ENCODE assay signal across 13 cellular contexts in the genomic region with DNA sequence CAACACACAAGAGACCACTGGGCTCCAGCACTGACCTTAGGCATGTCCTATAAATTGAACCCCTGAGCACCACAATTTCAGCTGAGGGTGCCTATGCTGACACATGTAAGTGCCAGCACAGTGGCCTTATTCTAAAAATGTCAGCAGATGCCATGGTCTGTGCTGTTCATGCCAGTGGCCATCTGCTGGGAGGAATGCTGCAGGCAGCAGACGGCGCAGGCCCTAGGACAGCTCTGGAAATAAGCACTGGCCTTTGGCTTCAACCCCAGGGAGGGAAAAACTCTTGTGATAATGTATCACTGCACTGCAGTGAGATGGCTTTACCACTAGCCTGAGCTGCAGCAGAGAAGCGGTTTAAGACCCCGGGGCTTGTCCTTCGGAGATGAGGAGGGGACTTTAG.
A peak's percentile ranks its signal among the peaks of the same experiment; 100 is the strongest.
DNase-seq lines count a peak whose midpoint lies in the region; ATAC-seq and TF ChIP-seq lines count a peak whose summit lies in the region.
"Had no signal": no experiment of that assay in that cellular context is flagged by ENCODE, and none has a peak within 500 bp of the region (broad histone marks: within the 10 kb centered on the region; RNA-seq: fewer than 3 reads in every experiment).

No MANE protein-coding gene starts in this region.

- ATAC-seq in right cardiac atrium (peak; percentile 84 to 91), gastrocnemius medialis (peak; percentile 77 to 85), HG03457 (IDR thresholded peaks at IDR 0.05; ENCODE audit: unreplicated experiment) (no peak)

- TF ChIP-seq CTCF in gastrocnemius medialis (IDR thresholded peaks at IDR 0.05 in 4 of 5, conservative IDR thresholded peaks at IDR 0.05 in 1 of 5) = peak in 3 of 5 experiments; percentile 30 to 49 (median 49)

- H3K27me3 ChIP-seq in GM23248 (replicated peaks; ENCODE audit: insufficient read depth) (peaks cover 4% of the 10 kb centered on the region; the same call in 1 of the 2 replicates), right cardiac atrium (ENCODE audit: control insufficient read depth, insufficient read depth) (no peaks in the 10 kb centered on the region), gastrocnemius medialis (no peaks in the 10 kb centered on the region)
- H3K27me3 ChIP-seq: esophagus squamous epithelium, stomach had no signal

- H3K79me2 ChIP-seq in GM23248 (ENCODE audit: insufficient read depth) = no peaks in the 10 kb centered on the region

- H3K9me3 ChIP-seq in GM23248 (ENCODE audit: low read depth) (no peaks in the 10 kb centered on the region), right cardiac atrium (ENCODE audit: control insufficient read depth, low read length) (no peaks in the 10 kb centered on the region), gastrocnemius medialis (no peaks in the 10 kb centered on the region)
- H3K9me3 ChIP-seq: esophagus squamous epithelium had no signal

- H3F3A ChIP-seq in GM23248 (ENCODE audit: insufficient read depth) = no peaks in the 10 kb centered on the region

- H3K9ac ChIP-seq in GM23248 = no peak overlapping the region

- DNase-seq in GM23248 (peak; percentile 18), cerebellar cortex (ENCODE audit: low spot score) (peak; percentile 91), right cardiac atrium (peak; percentile 33 to 83 (median 76)), gastrocnemius medialis (peak in 1 of 2 donors; percentile 47), DMS53 (lab: John Stamatoyannopoulos, UW) (no peak)
- no peak for DNase-seq in activated naive CD4-positive, alpha-beta T cell treated with anti-CD3 and anti-CD28 coated beads, Interleukin-2, amount 50 U/mL, for 16 hours
- DNase-seq: activated CD4-positive, CD25-positive, alpha-beta regulatory T cell treated with anti-CD3 and anti-CD28 coated beads, Interleukin-2, amount 50 U/mL, for 72 hours; activated T-cell treated with anti-CD3 and anti-CD28 coated beads for 4 hours; esophagus squamous epithelium; MV-4-11; NCI-H345; stomach had no signal

- WGBS in GM23248 (ENCODE audit: low coverage in 1 of 2, low lambda C conversion rate in 2 of 2, missing lambda C conversion rate in 2 of 2), 2 experiments = 30 to 38% methylated on average over 4 to 5 of the region's 5 CpGs
- 35% methylated on average over 5 of the region's 5 CpGs for WGBS in right cardiac atrium

- H3K4me2 ChIP-seq in GM23248 (ENCODE audit: unreplicated experiment) = no peak overlapping the region

- no peaks in the 10 kb centered on the region for H4K20me1 ChIP-seq in GM23248 (ENCODE audit: insufficient read depth)

- in situ Hi-C loops in GM23248 (cut with MboI) (no loop called here), gastrocnemius medialis (cut with MboI; ENCODE audit: low sequenced_read_pairs in 4 of 4) (loop anchor here in 2 of 4 donors (25.0 kb wide), 1 partner anchor 787 kb away; no protein-coding TSS in a partner anchor)

- TF ChIP-seq POLR2A in gastrocnemius medialis (IDR thresholded peaks at IDR 0.05) = no peak

- no peaks in the 10 kb centered on the region for H3K36me3 ChIP-seq in GM23248 (ENCODE audit: low read depth)
- no peaks in the 10 kb centered on the region for H3K36me3 ChIP-seq in gastrocnemius medialis

- H3K27ac ChIP-seq in GM23248 (no peak overlapping the region), right cardiac atrium (ENCODE audit: low read length) (peak overlapping the region; percentile 46), gastrocnemius medialis (no peak overlapping the region)
- H3K27ac ChIP-seq: esophagus squamous epithelium, stomach had no signal

- no peak overlapping the region for H2AFZ ChIP-seq in GM23248

- no peaks in the 10 kb centered on the region for H3K9me2 ChIP-seq in GM23248 (ENCODE audit: insufficient read depth)

- H3K4me3 ChIP-seq in GM23248 = no peak overlapping the region
- no peak overlapping the region for H3K4me3 ChIP-seq in right cardiac atrium (ENCODE audit: low read length)
- H3K4me3 ChIP-seq in gastrocnemius medialis = no peak overlapping the region
- H3K4me3 ChIP-seq: esophagus squamous epithelium, stomach had no signal

- H3K4me1 ChIP-seq in GM23248 (ENCODE audit: insufficient read depth) (no peaks in the 10 kb centered on the region), right cardiac atrium (ENCODE audit: control insufficient read depth, insufficient read depth, low read length) (no peaks in the 10 kb centered on the region), gastrocnemius medialis (no peaks in the 10 kb centered on the region)
- H3K4me1 ChIP-seq: stomach had no signal

- intact Hi-C loops in right cardiac atrium (cut with DNase I) (no loop called here), gastrocnemius medialis (cut with DNase I; ENCODE audit: low total_unique reads) (no loop called here)

Comparison
In these comparisons a context has a peak if more than half of its experiments do, and no peak if none do; other contexts are left out.
1. DNase-seq: peak in GM23248 (single experiment), cerebellar cortex (single experiment) and right cardiac atrium (3 of 3); none in DMS53 (single experiment) and activated naive CD4-positive, alpha-beta T cell treated with anti-CD3 and anti-CD28 coated beads, Interleukin-2, amount 50 U/mL, for 16 hours (single experiment).